ENCODE assay signal across 8 cellular contexts in genomic region chr2:71068218-71069035, GRCh38. TPM values are rescaled to one million over a fixed set of nuclear protein-coding genes. Genes with fewer than 3 reads are reported as not detected.
DNase-seq lines count a peak whose midpoint lies in the region; ATAC-seq and TF ChIP-seq lines count a peak whose summit lies in the region.

Gene NAGK (plus strand): TSS chr2:71068648. CDS start chr2:71068684, 36 bp downstream.

- H3K27ac ChIP-seq in KMS-11 (peak within 1 kb of the TSS; percentile 32; the same call in 1 of the 2 replicates), Panc1 (ENCODE audit: low read length) (peak within 1 kb of the TSS; percentile 94), esophagus (ENCODE audit: low read depth in 2 of 2, low read length in 1 of 2) (peak within 1 kb of the TSS; percentile 92 to 99), muscle layer of colon (ENCODE audit: low read depth, low read length) (peak within 1 kb of the TSS; percentile 95)

- TF ChIP-seq CTCF in KMS-11 (conservative IDR thresholded peaks at IDR 0.05; ENCODE audit: low read depth, low read length) (no peak), Panc1 (IDR thresholded peaks at IDR 0.05) (no peak; the same call in 1 of the 2 replicates)

- peak within 1 kb of the TSS; percentile 85 for H2AFZ ChIP-seq in KMS-11 (ENCODE audit: low read depth)

- H3K27me3 ChIP-seq in KMS-11 (ENCODE audit: insufficient read depth, low read depth) (no peaks in the 10 kb centered on the region), Panc1 (ENCODE audit: control insufficient read depth, insufficient read depth, low read length) (no peaks in the 10 kb centered on the region; the same call in 1 of the 2 replicates), esophagus (ENCODE audit: control insufficient read depth in 1 of 2, insufficient read depth in 2 of 2, low read length in 2 of 2) (no peaks in the 10 kb centered on the region), muscle layer of colon (ENCODE audit: control insufficient read depth in 1 of 2, insufficient read depth in 2 of 2, low read length in 2 of 2) (no peaks in the 10 kb centered on the region)

- H3K4me3 Mint-ChIP-seq in activated T-cell treated with anti-CD3 and anti-CD28 coated beads, Interleukin-2, amount 50 U/mL, for 4 hours = peak within 1 kb of the TSS; percentile 91

- H3K27me3 Mint-ChIP-seq in activated T-cell treated with anti-CD3 and anti-CD28 coated beads, Interleukin-2, amount 50 U/mL, for 4 hours (ENCODE audit: low read depth) = no peaks in the 10 kb centered on the region

- H3K9me3 ChIP-seq in Panc1 (ENCODE audit: control insufficient read depth, insufficient read depth, low read depth, low read length) = no peaks in the 10 kb centered on the region
- H3K9me3 ChIP-seq in esophagus (ENCODE audit: control insufficient read depth in 2 of 2, insufficient read depth in 1 of 2, low read depth in 1 of 2, low read length in 1 of 2) = no peaks in the 10 kb centered on the region
- H3K9me3 ChIP-seq in muscle layer of colon (ENCODE audit: low read length) = no peaks in the 10 kb centered on the region

- no peaks in the 10 kb centered on the region for H3K9me3 Mint-ChIP-seq in activated T-cell treated with anti-CD3 and anti-CD28 coated beads, Interleukin-2, amount 50 U/mL, for 4 hours

- POLR2A ChIA-PET in Panc1 (lab: Charles Lee) = no interaction called here

- in situ Hi-C loops in Panc1 (cut with HindIII; ENCODE audit: low pct_unique_long_range_greater_than_20kb, low sequenced_read_pairs) = no loop called here

- H3K4me3 ChIP-seq in KMS-11 (IDR thresholded peaks at IDR 0.05; ENCODE audit: insufficient read depth, low read depth, low read length) (peak within 1 kb of the TSS; percentile 93), Panc1 (ENCODE audit: low read depth in 2 of 2, low read length in 2 of 2) (peak within 1 kb of the TSS; percentile 81), esophagus (ENCODE audit: low read depth in 1 of 2, low read length in 2 of 2) (peak within 1 kb of the TSS; percentile 74 to 84), muscle layer of colon (ENCODE audit: low read depth in 1 of 2, low read length in 2 of 2) (peak within 1 kb of the TSS; percentile 54 to 73)

- ATAC-seq in GM21786 (IDR thresholded peaks at IDR 0.05; ENCODE audit: unreplicated experiment) = peak; percentile 39
- ATAC-seq in Panc1 = peak; percentile 97
- peak; percentile 84 for ATAC-seq in activated T-cell treated with anti-CD3 and anti-CD28 coated beads, Interleukin-2, amount 50 U/mL, for 4 hours

- H3K4me2 ChIP-seq in KMS-11 = peak within 1 kb of the TSS; percentile 99

- intact Hi-C loops in Panc1 (cut with micrococcal nuclease; ENCODE audit: unreplicated experiment) = no loop called here

- peaks cover 10% of the 10 kb centered on the region for H3K36me3 Mint-ChIP-seq in activated T-cell treated with anti-CD3 and anti-CD28 coated beads, Interleukin-2, amount 50 U/mL, for 4 hours (ENCODE audit: insufficient read depth)

- DNase-seq in DMS79 (lab: John Stamatoyannopoulos, UW) (peak; percentile 93), Panc1 (ENCODE audit: low read depth, low spot score) (peak; percentile 90)
- DNase-seq in activated T-cell treated with anti-CD3 and anti-CD28 coated beads, Interleukin-2, amount 50 U/mL, for 4 hours = peak; percentile 96
- peak; percentile 90 to 91 for DNase-seq in stimulated activated CD8-positive, alpha-beta memory T cell treated with anti-CD3 and anti-CD28 coated beads, Interleukin-7, amount 100 ng/mL, for 1 hour (ENCODE audit: low read depth in 2 of 2)

- H3K4me1 Mint-ChIP-seq in activated T-cell treated with anti-CD3 and anti-CD28 coated beads, Interleukin-2, amount 50 U/mL, for 4 hours (ENCODE audit: low read depth) = peaks cover 54% of the 10 kb centered on the region

- H3K36me3 ChIP-seq in KMS-11 (ENCODE audit: insufficient read depth) (no peaks in the 10 kb centered on the region), Panc1 (ENCODE audit: control insufficient read depth, insufficient read depth, low read length) (no peaks in the 10 kb centered on the region; the same call in 1 of the 2 replicates), esophagus (ENCODE audit: control insufficient read depth in 2 of 2, insufficient read depth in 2 of 2, low read length in 1 of 2) (peaks cover 3 to 8% of the 10 kb centered on the region in 2 donors), muscle layer of colon (ENCODE audit: insufficient read depth, low read length) (peaks cover 17% of the 10 kb centered on the region)

- CTCF ChIA-PET in Panc1 (lab: Charles Lee) = interaction anchor here (0.6 kb wide), 1 partner anchor 120 kb away, joined by 4 read pairs; no protein-coding TSS in a partner anchor

- peak within 1 kb of the TSS; percentile 29; the same call in 1 of the 2 replicates for H3K9ac ChIP-seq in KMS-11
- peak within 1 kb of the TSS; percentile 77 for H3K9ac ChIP-seq in muscle layer of colon (ENCODE audit: low read length)

- no TSS peak for BruUV-seq in Panc1 (replicated peaks; lab: Mats Ljungman, UMichigan)

- H3K4me1 ChIP-seq in KMS-11 (ENCODE audit: low read depth, poor library complexity, severe bottlenecking) (peaks cover 52% of the 10 kb centered on the region), Panc1 (ENCODE audit: control insufficient read depth, insufficient read depth, low read length) (peaks cover 14% of the 10 kb centered on the region), esophagus (ENCODE audit: control insufficient read depth in 2 of 2, insufficient read depth in 2 of 2, low read length in 1 of 2) (peaks cover 9 to 28% of the 10 kb centered on the region in 2 donors), muscle layer of colon (ENCODE audit: insufficient read depth, low read length) (peaks cover 29% of the 10 kb centered on the region)

- no peaks in the 10 kb centered on the region for H4K20me1 ChIP-seq in KMS-11 (ENCODE audit: insufficient read depth)

- WGBS in esophagus, 2 donors = 0% methylated on average over 66 of the region's 66 CpGs

- peaks cover 8% of the 10 kb centered on the region; the same call in 1 of the 2 replicates for H3K79me2 ChIP-seq in KMS-11 (ENCODE audit: insufficient read depth, low read depth)

RNA-seq across cellular contexts. Expression of gene NAGK, which starts in this region (rescaled TPM):
- 80.2 TPM for total RNA-seq in Panc1 (2021; ENCODE audit: unreplicated experiment)
- 79.9 TPM for polyA plus RNA-seq in Panc1 (2012; ENCODE audit: insufficient read length)
- total RNA-seq in activated T-cell treated with anti-CD3 and anti-CD28 coated beads, Interleukin-2, amount 50 U/mL, for 4 hours = 10 to 100 TPM; 83.5 to 85.6 (median 84.0) TPM
- polyA plus RNA-seq in esophagus = 100 to 1,000 TPM; 356 to 374 TPM

Comparison
In these comparisons a context has a peak if more than half of its experiments do, and no peak if none do; other contexts are left out.
1. Peak in every context shown above with its lines: DNase-seq, ATAC-seq, H3K4me3 ChIP-seq and H3K27ac ChIP-seq.
2. ATAC-seq: peak in every context shown above with its lines; median percentile 97 in Panc1; 84 in activated T-cell treated with anti-CD3 and anti-CD28 coated beads, Interleukin-2, amount 50 U/mL, for 4 hours; 39 in GM21786.
3. H3K27ac ChIP-seq: peak in every context shown above with its lines; median percentile 96 in esophagus; 95 in muscle layer of colon; 94 in Panc1; 32 in KMS-11.